ENCODE assay signal across 10 cellular contexts in genomic region chr22:43956805-43957463, GRCh38. TPM values are rescaled to one million over a fixed set of nuclear protein-coding genes. Genes with fewer than 3 reads are reported as not detected.
DNase-seq lines count a peak whose midpoint lies in the region; TF ChIP-seq lines count a peak whose summit lies in the region.
"Had no signal": no experiment of that assay in that cellular context is flagged by ENCODE, and none has a peak within 500 bp of the region (broad histone marks: within the 10 kb centered on the region; RNA-seq: fewer than 3 reads in every experiment).

No MANE protein-coding gene starts in this region.

- no peak for TF ChIP-seq CTCF in GM06990 (IDR thresholded peaks at IDR 0.05; ENCODE audit: insufficient read depth, low read length, poor library complexity, severe bottlenecking)
- no peak for TF ChIP-seq CTCF in endodermal cell (conservative IDR thresholded peaks at IDR 0.05)
- no peak for TF ChIP-seq CTCF in osteocyte (IDR thresholded peaks at IDR 0.05)
- TF ChIP-seq CTCF in prostate gland (IDR thresholded peaks at IDR 0.05): no peak

- H3K27ac ChIP-seq in endodermal cell (ENCODE audit: low read depth, low read length) (no peak overlapping the region), prostate gland (no peak overlapping the region)

- H3K36me3 ChIP-seq in GM06990 (ENCODE audit: control insufficient read depth, insufficient read depth, low read length): no peaks in the 10 kb centered on the region
- H3K36me3 ChIP-seq in endodermal cell (ENCODE audit: control insufficient read depth, insufficient read depth, low read length): peaks cover 4% of the 10 kb centered on the region
- H3K36me3 ChIP-seq in prostate gland: no peaks in the 10 kb centered on the region

- H3K36me3 Mint-ChIP-seq in endodermal cell (ENCODE audit: low read depth): peaks cover 3% of the 10 kb centered on the region
- H3K36me3 Mint-ChIP-seq in osteocyte (ENCODE audit: unreplicated experiment): no peaks in the 10 kb centered on the region

- H3K27me3 ChIP-seq in GM06990 (replicated peaks; ENCODE audit: control insufficient read depth, insufficient read depth, low read length) (no peaks in the 10 kb centered on the region), endodermal cell (ENCODE audit: control insufficient read depth, insufficient read depth, low read length, poor library complexity, severe bottlenecking) (no peaks in the 10 kb centered on the region), prostate gland (replicated peaks; ENCODE audit: insufficient read depth) (no peaks in the 10 kb centered on the region)

- no peaks in the 10 kb centered on the region for H3K4me1 ChIP-seq in endodermal cell (ENCODE audit: control insufficient read depth, insufficient read depth, low read length)
- H3K4me1 ChIP-seq in prostate gland (replicated peaks): peaks cover 11% of the 10 kb centered on the region

- H3K4me1 Mint-ChIP-seq in endodermal cell (peaks cover 19% of the 10 kb centered on the region), osteocyte (ENCODE audit: unreplicated experiment) (peaks cover 25% of the 10 kb centered on the region)

- intact Hi-C loops in prostate gland (cut with DNase I): no loop called here

- H3K4me3 ChIP-seq in GM06990 (replicated peaks; ENCODE audit: low read depth, low read length) (peak overlapping the region; percentile 89), endodermal cell (ENCODE audit: low read length) (peak overlapping the region; percentile 97), prostate gland (no peak overlapping the region)

- TF ChIP-seq POLR2A in prostate gland (IDR thresholded peaks at IDR 0.05): no peak

- 95 to 97% methylated on average over 7 to 9 of the region's 9 CpGs for WGBS in endodermal cell (ENCODE audit: insufficient coverage in 1 of 2, insufficient read length in 1 of 2), 2 experiments
- WGBS in prostate gland: 41% methylated on average over 9 of the region's 9 CpGs

- H3K27me3 Mint-ChIP-seq in endodermal cell (ENCODE audit: insufficient read depth) (no peaks in the 10 kb centered on the region), osteocyte (ENCODE audit: unreplicated experiment) (no peaks in the 10 kb centered on the region)

- H3K27ac Mint-ChIP-seq in endodermal cell (no peak overlapping the region), osteocyte (ENCODE audit: unreplicated experiment) (no peak overlapping the region)

- H3K9ac ChIP-seq in endodermal cell (ENCODE audit: extremely low read depth, low read length, poor library complexity, severe bottlenecking): no peak overlapping the region

- H3K4me3 Mint-ChIP-seq in endodermal cell (peak overlapping the region; percentile 83), osteocyte (ENCODE audit: unreplicated experiment) (peak overlapping the region; percentile 99)

- DNase-seq in GM06990 (ENCODE audit: extremely low read depth, insufficient read length): no peak
- peak; percentile 9 for DNase-seq in NCI-H2196 treated with DMSO at 0.1 percent for 48 hours (lab: John Stamatoyannopoulos, UW; ENCODE audit: unreplicated experiment)
- DNase-seq in endodermal cell: no peak
- no peak for DNase-seq in osteocyte (ENCODE audit: extremely low spot score, unreplicated experiment)
- no peak for DNase-seq in GDM1 (lab: John Stamatoyannopoulos, UW)
- DNase-seq in prostate gland (ENCODE audit: low spot score): no peak
- no peak for DNase-seq in stimulated activated CD4-positive, alpha-beta T cell treated with anti-CD3 and anti-CD28 coated beads, Interleukin-15, amount 100 ng/mL, for 24 hours
- DNase-seq in iPS-NIHi11 (ENCODE audit: low spot score): no peak
- DNase-seq: aorta, NCI-H1048 had no signal

- H3K9me3 Mint-ChIP-seq in endodermal cell: no peaks in the 10 kb centered on the region
- H3K9me3 Mint-ChIP-seq in osteocyte (ENCODE audit: unreplicated experiment): no peaks in the 10 kb centered on the region

- H3K9me3 ChIP-seq in endodermal cell (ENCODE audit: control insufficient read depth, low read length) (no peaks in the 10 kb centered on the region), prostate gland (no peaks in the 10 kb centered on the region)

RNA-seq across cellular contexts. Expression of gene SAMM50, which starts 1.7 kb away (rescaled TPM):
- total RNA-seq in endodermal cell: 10 to 100 TPM; 54.4 to 56.0 TPM
- 47.6 TPM for polyA plus RNA-seq in endodermal cell (2013, experiment 1 of 2)
- polyA plus RNA-seq in endodermal cell (2013, experiment 2 of 2): 43.9 TPM
- 42.6 TPM in 2 replicates for total RNA-seq in osteocyte
- total RNA-seq in prostate gland: 10 to 100 TPM; 32.3 to 43.2 TPM

RNA-seq across cellular contexts. Expression of gene PNPLA3, which starts 33.3 kb away (rescaled TPM):
- total RNA-seq in endodermal cell: 10 to 100 TPM; 48.1 to 52.6 TPM
- polyA plus RNA-seq in endodermal cell (2013, experiment 1 of 2): 30.0 TPM
- polyA plus RNA-seq in endodermal cell (2013, experiment 2 of 2): 34.4 TPM
- 1.2 and 3.0 TPM in 2 replicates for total RNA-seq in osteocyte
- total RNA-seq in prostate gland: under 1 TPM; 0.14 to 0.28 TPM
- polyA plus RNA-seq: aorta had no signal

Comparison
In these comparisons a context has a peak if more than half of its experiments do, and no peak if none do; other contexts are left out.
1. H3K4me3 ChIP-seq: peak in GM06990 (single experiment) and endodermal cell (single experiment); none in prostate gland (0 of 2).
2. RNA of gene PNPLA3, which starts 33.3 kb away (total RNA-seq): 48.1 to 52.6 TPM in endodermal cell; 1.2 to 3.0 TPM in osteocyte and 0.14 to 0.28 TPM in prostate gland; every median in the first group is over 10 times any median in the second.